21 cellular contexts compared by ENCODE assay signal in genomic region chr11:46253258-46254134, GRCh38. TPM values are rescaled to one million over a fixed set of nuclear protein-coding genes. Genes with fewer than 3 reads are reported as not detected.
DNase-seq lines count a peak whose midpoint lies in the region; ATAC-seq and TF ChIP-seq lines count a peak whose summit lies in the region.
"Had no signal": no experiment of that assay in that cellular context is flagged by ENCODE, and none has a peak within 500 bp of the region (broad histone marks: within the 10 kb centered on the region; RNA-seq: fewer than 3 reads in every experiment).

No MANE protein-coding gene starts in this region.

- H3K18ac ChIP-seq in H9 (ENCODE audit: insufficient read length, low read depth, low read length), result no peak overlapping the region

- no peaks in the 10 kb centered on the region for H3K79me2 ChIP-seq in H9 (ENCODE audit: insufficient read depth, low read length)

- intact Hi-C loops in mucosa of descending colon (cut with DNase I, micrococcal nuclease) (no loop called here), stomach (cut with DNase I; ENCODE audit: low total_unique reads) (loop anchor here (5.0 kb wide), 1 partner anchor 44 kb away; no protein-coding TSS in a partner anchor)

- H3K27me3 ChIP-seq in H9 (ENCODE audit: insufficient read depth, low read length) (no peaks in the 10 kb centered on the region), brain microvascular endothelial cell (replicated peaks) (no peaks in the 10 kb centered on the region), stomach (no peaks in the 10 kb centered on the region)
- H3K27me3 ChIP-seq: esophagus muscularis mucosa had no signal

- peak; percentile 27 for DNase-seq in H9
- DNase-seq in brain microvascular endothelial cell, result peak; percentile 47
- DNase-seq in mucosa of descending colon, result peak in 1 of 3 donors; percentile 46
- DNase-seq in stomach, result no peak
- no peak for DNase-seq in stimulated activated CD4-positive, alpha-beta T cell treated with anti-CD3 and anti-CD28 coated beads, Interleukin-1b, Interleukin-23, amount 100 ng/mL, for 48 hours
- no peak for DNase-seq in DMS 273 treated with DMSO at 0.1 percent for 48 hours (lab: John Stamatoyannopoulos, UW)
- no peak for DNase-seq in G401 (ENCODE audit: low spot score)
- DNase-seq: activated CD4-positive, CD25-positive, alpha-beta regulatory T cell; activated CD8-positive, alpha-beta T cell treated with anti-CD3 and anti-CD28 coated beads, Interleukin-2, amount 10 ng/mL, durations not matched to agents 7 days and 5 days; activated T-cell treated with anti-CD3 and anti-CD28 coated beads, Interleukin-2, amount 50 U/mL, for 24 hours; CD8-positive, alpha-beta T cell; effector memory CD4-positive, alpha-beta T cell; midbrain; NCI-H524; retina; RPMI8226; SK-N-SH had no signal

- H3K23ac ChIP-seq in H9 (ENCODE audit: insufficient read length, low read depth, low read length), result no peak overlapping the region

- no peaks in the 10 kb centered on the region for H3K9me3 Mint-ChIP-seq in H9
- H3K9me3 Mint-ChIP-seq: activated T-cell treated with anti-CD3 and anti-CD28 coated beads, Interleukin-2, amount 50 U/mL, for 24 hours; CD8-positive, alpha-beta T cell; T-helper 2 cell treated with Interferon-gamma antibody and Interleukin-4, amounts not matched to agents 5 μg/mL and 100 μg/mL, for 36 hours had no signal

- H3K27ac Mint-ChIP-seq in H9, result peak overlapping the region in 1 of 3 experiments; percentile 57; a peak in 1 of 7 replicates
- H3K27ac Mint-ChIP-seq: activated CD8-positive, alpha-beta T cell treated with anti-CD3 and anti-CD28 coated beads, Interleukin-2, amount 10 ng/mL, durations not matched to agents 7 days and 5 days; activated naive CD8-positive, alpha-beta T cell; activated T-cell treated with anti-CD3 and anti-CD28 coated beads, Interleukin-2, amount 50 U/mL, for 24 hours; CD8-positive, alpha-beta T cell; T-helper 2 cell treated with Interferon-gamma antibody and Interleukin-4, amounts not matched to agents 5 μg/mL and 100 μg/mL, for 36 hours had no signal

- no CpG with 5 or more reads among the region's 13 CpGs for WGBS in H9 (ENCODE audit: extremely low coverage, insufficient read length, low lambda C conversion rate)
- 79 to 84% (median 82%) methylated on average over 13 of the region's 13 CpGs for WGBS in stomach, 5 donors

- H3K9me3 ChIP-seq in H9 (ENCODE audit: control insufficient read depth, low read depth, low read length) (no peaks in the 10 kb centered on the region), mucosa of descending colon (no peaks in the 10 kb centered on the region), stomach (no peaks in the 10 kb centered on the region)
- H3K9me3 ChIP-seq: esophagus muscularis mucosa, SK-N-SH, thoracic aorta had no signal

- H3K27ac ChIP-seq in H9 (ENCODE audit: insufficient read length, low read depth, low read length) (no peak overlapping the region), brain microvascular endothelial cell (no peak overlapping the region), stomach (peak overlapping the region; percentile 37 to 60 (median 47))
- H3K27ac ChIP-seq: esophagus muscularis mucosa, thoracic aorta had no signal

- H4K5ac ChIP-seq in H9 (ENCODE audit: insufficient read length, low read depth, low read length), result no peak overlapping the region

- no peaks in the 10 kb centered on the region for H3K23me2 ChIP-seq in H9 (ENCODE audit: insufficient read length, low read depth, low read length, poor library complexity, severe bottlenecking)

- no peak overlapping the region for H2AFZ ChIP-seq in H9 (ENCODE audit: low read length)

- H4K20me1 ChIP-seq in H9 (ENCODE audit: control insufficient read depth, insufficient read depth, insufficient read length), result no peaks in the 10 kb centered on the region

- no peaks in the 10 kb centered on the region for H3K36me3 ChIP-seq in brain microvascular endothelial cell (replicated peaks)
- no peaks in the 10 kb centered on the region for H3K36me3 ChIP-seq in mucosa of descending colon (ENCODE audit: low read depth)
- no peaks in the 10 kb centered on the region for H3K36me3 ChIP-seq in stomach
- H3K36me3 ChIP-seq: esophagus muscularis mucosa, thoracic aorta had no signal

- no peaks in the 10 kb centered on the region for H3K79me1 ChIP-seq in H9 (ENCODE audit: insufficient read depth, low read depth, low read length, poor library complexity, severe bottlenecking)

- H2BK12ac ChIP-seq in H9 (ENCODE audit: insufficient read length, low read depth, low read length), result no peak overlapping the region

- no peak for TF ChIP-seq POLR2A in stomach (IDR thresholded peaks at IDR 0.05)

- no peak for TF ChIP-seq EP300 in stomach (IDR thresholded peaks at IDR 0.05)

- no peak overlapping the region for H3K56ac ChIP-seq in H9 (ENCODE audit: insufficient read length, low read depth, low read length)

- TF ChIP-seq CTCF in H9 (conservative IDR thresholded peaks at IDR 0.05) (no peak), brain microvascular endothelial cell (IDR thresholded peaks at IDR 0.05; ENCODE audit: low read depth, low read length, missing control alignments) (no peak), mucosa of descending colon (IDR thresholded peaks at IDR 0.05) (no peak), stomach (IDR thresholded peaks at IDR 0.05) (no peak)

- no peak overlapping the region for H2BK120ac ChIP-seq in H9 (ENCODE audit: low read depth, low read length, poor library complexity, severe bottlenecking)

- no peak overlapping the region for H2AK5ac ChIP-seq in H9 (ENCODE audit: insufficient read length, low read length)

- H3K4me3 Mint-ChIP-seq in H9, result no peak overlapping the region
- H3K4me3 Mint-ChIP-seq: activated CD8-positive, alpha-beta T cell treated with anti-CD3 and anti-CD28 coated beads, Interleukin-2, amount 10 ng/mL, durations not matched to agents 7 days and 5 days; activated naive CD8-positive, alpha-beta T cell; activated T-cell treated with anti-CD3 and anti-CD28 coated beads, Interleukin-2, amount 50 U/mL, for 24 hours; CD8-positive, alpha-beta T cell; T-helper 2 cell treated with Interferon-gamma antibody and Interleukin-4, amounts not matched to agents 5 μg/mL and 100 μg/mL, for 36 hours had no signal

- H4K91ac ChIP-seq in H9 (ENCODE audit: insufficient read length, low read depth, low read length), result no peak overlapping the region

- H3K9ac ChIP-seq in H9 (ENCODE audit: extremely low read depth, insufficient read length, low read length), result no peak overlapping the region
- H3K9ac ChIP-seq: SK-N-SH had no signal

- H3K4me1 ChIP-seq in H9 (ENCODE audit: insufficient read depth, low read length) (peaks cover 3% of the 10 kb centered on the region), mucosa of descending colon (ENCODE audit: low read depth) (peaks cover 41% of the 10 kb centered on the region), stomach (peaks cover 7 to 45% (median 22%) of the 10 kb centered on the region in 4 donors)
- H3K4me1 ChIP-seq: esophagus muscularis mucosa had no signal

- no peak overlapping the region for H3T11ph ChIP-seq in H9 (ENCODE audit: low read length)

- no peak overlapping the region for H2BK20ac ChIP-seq in H9 (ENCODE audit: low read depth, low read length, poor library complexity, severe bottlenecking)

- H3K27me3 Mint-ChIP-seq in H9 (ENCODE audit: low read depth), result peaks cover 4% of the 10 kb centered on the region
- H3K27me3 Mint-ChIP-seq: activated naive CD8-positive, alpha-beta T cell; activated T-cell treated with anti-CD3 and anti-CD28 coated beads, Interleukin-2, amount 50 U/mL, for 24 hours had no signal

- H2BK15ac ChIP-seq in H9 (ENCODE audit: low read depth, low read length), result no peak overlapping the region

- H3K14ac ChIP-seq in H9 (ENCODE audit: insufficient read depth, low read length), result peak overlapping the region; percentile 23

- H2BK5ac ChIP-seq in H9 (ENCODE audit: insufficient read length, low read length), result no peak overlapping the region

- H3K4me1 Mint-ChIP-seq in H9, result peaks cover 18 to 24% of the 10 kb centered on the region in 2 experiments

- H3K4me3 ChIP-seq in brain microvascular endothelial cell (ENCODE audit: low read depth, low read length) (no peak overlapping the region), mucosa of descending colon (no peak overlapping the region), stomach (no peak overlapping the region)
- H3K4me3 ChIP-seq: esophagus muscularis mucosa, thoracic aorta had no signal

- no peaks in the 10 kb centered on the region for H3K36me3 Mint-ChIP-seq in H9 (ENCODE audit: insufficient read depth in 1 of 3, low read depth in 3 of 3)
- H3K36me3 Mint-ChIP-seq: activated naive CD8-positive, alpha-beta T cell; CD8-positive, alpha-beta T cell had no signal

- peak; percentile 69 for ATAC-seq in mucosa of descending colon
- ATAC-seq: activated CD8-positive, alpha-beta T cell treated with anti-CD3 and anti-CD28 coated beads, Interleukin-2, amount 10 ng/mL, durations not matched to agents 7 days and 5 days; CD8-positive, alpha-beta T cell had no signal

- no peak overlapping the region for H3K4me2 ChIP-seq in H9 (ENCODE audit: insufficient read depth, insufficient read length, low read length)
- H3K4me2 ChIP-seq: SK-N-SH had no signal

- no peak overlapping the region for H3K4ac ChIP-seq in H9 (ENCODE audit: low read depth, low read length)

- no peak overlapping the region for H4K8ac ChIP-seq in H9 (replicated peaks; ENCODE audit: insufficient read length, low read depth, low read length)

- in situ Hi-C loops in brain microvascular endothelial cell (cut with HindIII; ENCODE audit: low pct_ligation_motif_present, low sequenced_read_pairs), result no loop called here
- in situ Hi-C loops in G401 (cut with HindIII; ENCODE audit: low sequenced_read_pairs), result no loop called here

RNA-seq across cellular contexts. Expression of gene CREB3L1, which starts 24.0 kb away (rescaled TPM):
- 2.6 and 3.3 TPM in 2 replicates for total RNA-seq in H9 (2021)
- 100 to 1,000 TPM in 2 of 3 donors, 10 to 100 TPM in 1; 52.7 to 140 (median 108) TPM for total RNA-seq in mucosa of descending colon
- total RNA-seq in stomach, result 100 to 1,000 TPM in 1 of 5 donors, 10 to 100 TPM in 4; 21.0 to 125 (median 54.2) TPM
- polyA plus RNA-seq in stomach, result 10 to 100 TPM; 39.4 to 59.3 (median 40.8) TPM
- total RNA-seq in G401 (2014; rRNA removed; shearing (Covaris generic)), result 2.4 and 7.2 TPM in 2 replicates
- total RNA-seq: activated CD8-positive, alpha-beta T cell treated with anti-CD3 and anti-CD28 coated beads, Interleukin-2, amount 10 ng/mL, durations not matched to agents 7 days and 5 days; CD8-positive, alpha-beta T cell had no signal

Comparison
In these comparisons a context has a peak if more than half of its experiments do, and no peak if none do; other contexts are left out.
1. DNase-seq: peak in H9 (single experiment) and brain microvascular endothelial cell (single experiment); none in stomach (single experiment), stimulated activated CD4-positive, alpha-beta T cell treated with anti-CD3 and anti-CD28 coated beads, Interleukin-1b, Interleukin-23, amount 100 ng/mL, for 48 hours (single experiment), DMS 273 treated with DMSO at 0.1 percent for 48 hours (single experiment) and G401 (single experiment).
2. H3K27ac ChIP-seq: peak in stomach (5 of 5); none in H9 (single experiment) and brain microvascular endothelial cell (single experiment).